ENCODE assay signal across 8 cellular contexts in the genomic region with DNA sequence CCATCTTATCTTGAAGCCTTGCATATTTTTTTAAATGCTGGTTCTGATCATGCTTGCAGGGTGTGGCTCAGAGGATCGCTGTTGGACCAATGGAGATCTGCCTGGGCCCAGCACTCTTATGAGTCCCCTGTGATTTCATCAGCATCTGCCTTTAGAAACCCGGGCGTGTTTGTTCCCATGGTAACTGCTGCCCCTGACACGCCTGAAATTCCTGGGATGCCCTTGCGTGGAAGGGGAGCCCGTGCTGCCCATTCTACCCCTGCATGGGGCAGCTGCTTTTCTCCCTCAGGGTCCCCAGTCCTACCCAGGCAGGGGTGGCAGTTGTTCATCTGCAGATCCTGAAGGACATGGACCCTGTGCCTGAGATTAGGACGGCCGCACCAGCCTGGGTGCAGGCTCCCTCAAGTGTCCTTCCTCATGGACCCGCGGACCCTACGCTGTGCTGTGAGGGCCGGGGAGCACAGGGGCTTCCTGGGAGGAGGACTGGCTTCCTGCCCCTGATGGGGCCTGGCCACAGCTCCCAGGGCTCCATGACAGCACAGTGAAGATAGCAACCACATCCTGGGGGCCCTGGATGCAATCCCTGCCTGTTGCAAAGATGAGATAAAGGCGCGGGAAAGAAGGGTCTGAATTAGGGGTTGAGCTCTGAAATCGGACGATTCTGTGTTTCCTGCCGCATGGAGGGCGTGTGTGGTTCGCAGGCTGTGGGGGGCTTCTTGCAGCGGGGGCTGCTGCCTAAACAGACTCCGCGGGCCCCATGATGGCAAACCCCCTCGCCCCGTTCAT.
DNase-seq lines count a peak whose midpoint lies in the region; ATAC-seq and TF ChIP-seq lines count a peak whose summit lies in the region.

No MANE protein-coding gene starts in this region.

- H3K9me3 Mint-ChIP-seq in memory B cell = peaks cover 3% of the 10 kb centered on the region

- H3K4me3 ChIP-seq in DND-41 (ENCODE audit: low read depth in 1 of 2, low read length in 2 of 2) (peak overlapping the region in 1 of 2 experiments; percentile 54; a peak in 3 of 4 replicates), aorta (ENCODE audit: low read length in 2 of 2) (no peak overlapping the region)

- H3K9me3 ChIP-seq in DND-41 (ENCODE audit: insufficient read depth, low read length, severe bottlenecking) (no peaks in the 10 kb centered on the region), aorta (ENCODE audit: control insufficient read depth, low read length) (no peaks in the 10 kb centered on the region)

- H3K27ac ChIP-seq in DND-41 (ENCODE audit: low read length) (peak overlapping the region; percentile 86), aorta (ENCODE audit: low read depth in 1 of 2, low read length in 2 of 2) (no peak overlapping the region)

- H3K4me3 Mint-ChIP-seq in memory B cell = peak overlapping the region; percentile 77

- H3K36me3 Mint-ChIP-seq in memory B cell = peaks cover 8% of the 10 kb centered on the region

- H3K27me3 ChIP-seq in DND-41 (ENCODE audit: insufficient read depth, low read length, poor library complexity) (no peaks in the 10 kb centered on the region), aorta (ENCODE audit: control insufficient read depth in 1 of 2, insufficient read depth in 2 of 2, low read length in 1 of 2) (no peaks in the 10 kb centered on the region)

- H3K27me3 Mint-ChIP-seq in memory B cell = peaks cover 3% of the 10 kb centered on the region

- no peaks in the 10 kb centered on the region for H3K36me3 ChIP-seq in DND-41 (ENCODE audit: insufficient read depth, low read length)
- no peaks in the 10 kb centered on the region for H3K36me3 ChIP-seq in aorta (ENCODE audit: control insufficient read depth in 1 of 2, insufficient read depth in 2 of 2, low read length in 1 of 2)

- H3K4me1 ChIP-seq in DND-41 (ENCODE audit: insufficient read depth, low read length) = peaks cover 17% of the 10 kb centered on the region
- H3K4me1 ChIP-seq in aorta (ENCODE audit: control insufficient read depth in 1 of 2, insufficient read depth in 2 of 2, low read length in 2 of 2) = no peaks in the 10 kb centered on the region

- no peaks in the 10 kb centered on the region for H3K79me2 ChIP-seq in DND-41 (ENCODE audit: insufficient read depth, low read length)

- peak overlapping the region; percentile 64 for H3K4me2 ChIP-seq in DND-41 (ENCODE audit: insufficient read depth, low read length)

- H3K4me1 Mint-ChIP-seq in memory B cell = peaks cover 24% of the 10 kb centered on the region

- ATAC-seq in DND-41 (ENCODE audit: insufficient read depth, low read depth) = peak; percentile 85
- peak; percentile 14 for ATAC-seq in memory B cell (ENCODE audit: low read depth)
- ATAC-seq in aorta (ENCODE audit: low FRiP score) = peak; percentile 51

- DNase-seq in DND-41 (peak; percentile 76), NCI-H2227 (lab: John Stamatoyannopoulos, UW; ENCODE audit: unreplicated experiment) (peak; percentile 47), cerebellar cortex (ENCODE audit: low spot score) (peak; percentile 65), memory B cell (ENCODE audit: low spot score in 2 of 2) (no peak), aorta (no peak), NCI-H187 (lab: John Stamatoyannopoulos, UW) (no peak), 8988T (no peak), RKO (ENCODE audit: low spot score) (no peak)

- WGBS in aorta, 2 donors = 42% methylated on average over 24 of the region's 24 CpGs

- H3K27ac Mint-ChIP-seq in memory B cell = peak overlapping the region; percentile 60

- peak overlapping the region; percentile 75 for H2AFZ ChIP-seq in DND-41 (ENCODE audit: low read depth, low read length)

- no peaks in the 10 kb centered on the region for H4K20me1 ChIP-seq in DND-41 (ENCODE audit: insufficient read depth, low read length)

- peak overlapping the region; percentile 59 for H3K9ac ChIP-seq in DND-41 (ENCODE audit: low read depth, low read length)

- intact Hi-C loops in aorta (cut with DNase I) = no loop called here

- no peak for TF ChIP-seq CTCF in DND-41 (IDR thresholded peaks at IDR 0.05; ENCODE audit: borderline replicate concordance, extremely low read depth, low read length, poor library complexity, severe bottlenecking)

Comparison
In these comparisons a context has a peak if more than half of its experiments do, and no peak if none do; other contexts are left out.
1. ATAC-seq: peak in every context shown above with its lines; median percentile 85 in DND-41; 51 in aorta; 14 in memory B cell.
2. DNase-seq: peak in DND-41 (single experiment), NCI-H2227 (single experiment) and cerebellar cortex (single experiment); none in memory B cell (0 of 2), aorta (0 of 2), NCI-H187 (0 of 2), 8988T (single experiment) and RKO (single experiment).